ENCODE assay signal across 11 cellular contexts in genomic region chr4:148415500-148415899, GRCh38. TPM values are rescaled to one million over a fixed set of nuclear protein-coding genes. Genes with fewer than 3 reads are reported as not detected.
DNase-seq lines count a peak whose midpoint lies in the region; ATAC-seq and TF ChIP-seq lines count a peak whose summit lies in the region.
"Had no signal": no experiment of that assay in that cellular context is flagged by ENCODE, and none has a peak within 500 bp of the region (broad histone marks: within the 10 kb centered on the region; RNA-seq: fewer than 3 reads in every experiment).

No MANE protein-coding gene starts in this region.

- TF ChIP-seq POLR2A in lower leg skin (IDR thresholded peaks at IDR 0.05): no peak

- ATAC-seq in GM18861 (IDR thresholded peaks at IDR 0.05; ENCODE audit: unreplicated experiment): no peak
- ATAC-seq in HG03139 (IDR thresholded peaks at IDR 0.05; ENCODE audit: unreplicated experiment): no peak
- ATAC-seq: sciatic nerve had no signal

- WGBS in lower leg skin, 2 donors: 82 to 84% methylated on average over 2 of the region's 2 CpGs

- TF ChIP-seq CTCF in astrocyte of the spinal cord (IDR thresholded peaks at IDR 0.05; ENCODE audit: low read depth, low read length): no peak
- no peak for TF ChIP-seq CTCF in lower leg skin (IDR thresholded peaks at IDR 0.05)

- no peak overlapping the region for H3K4me3 ChIP-seq in astrocyte of the spinal cord (ENCODE audit: low read depth, low read length)
- H3K4me3 ChIP-seq in lower leg skin (ENCODE audit: low read depth, poor library complexity, severe bottlenecking): no peak overlapping the region
- H3K4me3 ChIP-seq: SJSA1 had no signal

- DNase-seq in Ammon's horn (ENCODE audit: low spot score): peak; percentile 48
- peak; percentile 27 to 46 for DNase-seq in Kasumi-1 (lab: John Stamatoyannopoulos, UW)
- DNase-seq in astrocyte of the spinal cord (ENCODE audit: low read depth, low spot score): peak; percentile 13
- peak; percentile 9 for DNase-seq in kidney tubule cell (ENCODE audit: low spot score)
- DNase-seq in lower leg skin (ENCODE audit: low spot score in 2 of 2): no peak
- DNase-seq in COLO668 (lab: John Stamatoyannopoulos, UW; ENCODE audit: unreplicated experiment): no peak
- DNase-seq: NCI-H146 had no signal

- in situ Hi-C loops in astrocyte of the spinal cord (cut with HindIII; ENCODE audit: low sequenced_read_pairs): no loop called here

- intact Hi-C loops in lower leg skin (cut with DNase I; ENCODE audit: low total_unique reads): no loop called here

RNA-seq across cellular contexts. Expression of gene NR3C2, which starts 26.7 kb away (rescaled TPM):
- 10 to 100 TPM in 3 of 4 donors, 1 to 10 TPM in 1; 9.7 to 21.3 (median 10.6) TPM for total RNA-seq in lower leg skin

Comparison
In these comparisons a context has a peak if more than half of its experiments do, and no peak if none do; other contexts are left out.
1. DNase-seq: peak in Ammon's horn (single experiment), Kasumi-1 (2 of 2), astrocyte of the spinal cord (single experiment) and kidney tubule cell (single experiment); none in lower leg skin (0 of 2) and COLO668 (single experiment).